9 cellular contexts compared by ENCODE assay signal in the genomic region with DNA sequence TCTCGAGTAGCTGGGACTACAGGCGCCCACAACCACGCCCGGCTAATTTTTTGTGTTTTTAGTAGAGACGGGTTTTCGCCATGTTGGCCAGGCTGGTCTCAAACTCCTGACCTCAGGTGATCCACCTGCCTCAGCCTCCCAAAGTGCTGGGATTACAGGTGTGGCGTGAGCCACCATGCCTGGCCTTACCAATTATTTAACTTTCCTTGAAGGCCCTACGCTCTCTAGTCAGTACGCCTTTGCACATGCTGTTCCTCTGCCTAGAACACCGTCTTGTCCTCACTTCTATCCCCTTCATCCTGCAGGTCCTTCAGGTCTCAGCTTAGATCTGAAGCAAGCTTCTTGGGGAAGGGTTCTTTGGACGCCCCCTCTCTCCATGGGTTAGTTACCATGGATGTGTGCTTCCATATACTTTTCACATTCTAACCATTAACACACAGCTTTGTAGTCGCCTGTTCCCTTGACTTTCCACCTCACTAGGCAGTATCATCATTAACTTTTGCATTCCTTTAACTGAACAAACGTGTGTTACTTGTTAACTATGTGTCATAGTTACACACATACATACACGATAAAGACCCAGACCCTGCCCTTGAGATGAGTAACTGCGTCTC. TPM values are rescaled to one million over a fixed set of nuclear protein-coding genes. Genes with fewer than 3 reads are reported as not detected.
DNase-seq lines count a peak whose midpoint lies in the region; ATAC-seq and TF ChIP-seq lines count a peak whose summit lies in the region.
"Had no signal": no experiment of that assay in that cellular context is flagged by ENCODE, and none has a peak within 500 bp of the region (broad histone marks: within the 10 kb centered on the region; RNA-seq: fewer than 3 reads in every experiment).

No MANE protein-coding gene starts in this region.

- no peak overlapping the region for H3K27ac ChIP-seq in PC-3 (ENCODE audit: low read length)
- H3K27ac ChIP-seq in endodermal cell (ENCODE audit: low read depth, low read length), result no peak overlapping the region
- peak overlapping the region; percentile 65 for H3K27ac ChIP-seq in osteoblast (ENCODE audit: low read depth, low read length)

- TF ChIP-seq CTCF in Caco-2 (IDR thresholded peaks at IDR 0.05; ENCODE audit: insufficient read depth in 1 of 2, low read depth in 1 of 2, low read length in 1 of 2, severe bottlenecking in 1 of 2, unreplicated experiment in 1 of 2) (no peak), PC-3 (conservative IDR thresholded peaks at IDR 0.05; ENCODE audit: low read depth, low read length) (no peak), endodermal cell (conservative IDR thresholded peaks at IDR 0.05) (no peak), osteoblast (IDR thresholded peaks at IDR 0.05; ENCODE audit: extremely low read depth, low read depth, low read length) (no peak)

- H3K4me3 Mint-ChIP-seq in Caco-2 (ENCODE audit: unreplicated experiment) (peak overlapping the region; percentile 84), endodermal cell (peak overlapping the region; percentile 88)

- H3K4me1 Mint-ChIP-seq in Caco-2 (ENCODE audit: low read depth, unreplicated experiment) (peaks cover 9% of the 10 kb centered on the region), endodermal cell (peaks cover 12% of the 10 kb centered on the region)

- BruUV-seq in Caco-2 (replicated peaks; lab: Mats Ljungman, UMichigan), result no TSS peak
- BruUV-seq in PC-3 (replicated peaks; lab: Mats Ljungman, UMichigan), result TSS peak; percentile 58

- no peaks in the 10 kb centered on the region for H3K9me3 ChIP-seq in Caco-2
- no peaks in the 10 kb centered on the region for H3K9me3 ChIP-seq in PC-3 (ENCODE audit: low read length)
- H3K9me3 ChIP-seq in endodermal cell (ENCODE audit: control insufficient read depth, low read length), result no peaks in the 10 kb centered on the region
- no peaks in the 10 kb centered on the region for H3K9me3 ChIP-seq in osteoblast (ENCODE audit: low read depth, low read length)

- intact Hi-C loops in Caco-2 (cut with micrococcal nuclease; ENCODE audit: unreplicated experiment), result loop anchor here (2.0 kb wide), 1 partner anchor 31 kb away; the partner anchor contains the start of gene FLNC
- intact Hi-C loops in PC-3 (cut with micrococcal nuclease), result loop anchor here (1.0 kb wide), 1 partner anchor 35 kb away; no protein-coding TSS in a partner anchor
- intact Hi-C loops in posterior cingulate gyrus (cut with DNase I), result loop anchor here (2.0 to 10.0 kb wide), 3 partner anchors 29 to 327 kb away; partner anchors contain the start of gene CCDC136

- H3K9me3 Mint-ChIP-seq in Caco-2 (ENCODE audit: unreplicated experiment) (no peaks in the 10 kb centered on the region), endodermal cell (no peaks in the 10 kb centered on the region)

- H3K4me1 ChIP-seq in Caco-2 (peaks cover 8% of the 10 kb centered on the region; the same call in 1 of the 2 replicates), PC-3 (ENCODE audit: insufficient read depth, low read length) (peaks cover 5% of the 10 kb centered on the region; the same call in 1 of the 2 replicates), endodermal cell (ENCODE audit: control insufficient read depth, insufficient read depth, low read length) (no peaks in the 10 kb centered on the region), osteoblast (ENCODE audit: insufficient read depth, low read length) (peaks cover 12% of the 10 kb centered on the region)
- H3K4me1 ChIP-seq: foreskin keratinocyte had no signal

- peak overlapping the region; percentile 87 for H3K27ac Mint-ChIP-seq in Caco-2 (ENCODE audit: unreplicated experiment)
- peak overlapping the region; percentile 60 for H3K27ac Mint-ChIP-seq in endodermal cell

- H3K27me3 Mint-ChIP-seq in Caco-2 (ENCODE audit: insufficient read depth, unreplicated experiment), result no peaks in the 10 kb centered on the region
- peaks cover 5% of the 10 kb centered on the region for H3K27me3 Mint-ChIP-seq in endodermal cell (ENCODE audit: insufficient read depth)

- H4K20me1 ChIP-seq in PC-3 (ENCODE audit: low read length), result no peaks in the 10 kb centered on the region
- H4K20me1 ChIP-seq in osteoblast (ENCODE audit: insufficient read depth, low read length), result peaks cover 20% of the 10 kb centered on the region

- CTCF ChIA-PET in Caco-2 (lab: Charles Lee), result interaction anchor here (0.7 to 2.7 kb wide), 11 partner anchors 12 to 431 kb away, joined by 3 to 33 read pairs (median 3); no protein-coding TSS in a partner anchor
- CTCF ChIA-PET in PC-3 (lab: Charles Lee), result interaction anchor here (0.7 to 1.5 kb wide), 3 partner anchors 18 to 515 kb away, joined by 3 to 9 read pairs (median 4); no protein-coding TSS in a partner anchor

- H2AFZ ChIP-seq in PC-3 (ENCODE audit: low read length), result peak overlapping the region; percentile 80
- peak overlapping the region; percentile 92 for H2AFZ ChIP-seq in osteoblast (ENCODE audit: low read length)

- 80 to 90% methylated on average over 13 to 15 of the region's 15 CpGs for WGBS in endodermal cell (ENCODE audit: insufficient coverage in 1 of 2, insufficient read length in 1 of 2), 2 experiments

- ATAC-seq in PC-3, result peak; percentile 1
- ATAC-seq in HG02610 (IDR thresholded peaks at IDR 0.05; ENCODE audit: unreplicated experiment), result no peak

- H3K36me3 Mint-ChIP-seq in Caco-2 (ENCODE audit: insufficient read depth, unreplicated experiment), result peaks cover 32% of the 10 kb centered on the region
- H3K36me3 Mint-ChIP-seq in endodermal cell (ENCODE audit: low read depth), result peaks cover 19% of the 10 kb centered on the region

- POLR2A ChIA-PET in Caco-2 (lab: Charles Lee), result no interaction called here
- POLR2A ChIA-PET in PC-3 (lab: Charles Lee; ENCODE audit: unreplicated experiment), result interaction anchor here (0.6 kb wide), 1 partner anchor 77 kb away, joined by 5 read pairs; no protein-coding TSS in a partner anchor

- H3K27me3 ChIP-seq in Caco-2 (replicated peaks; ENCODE audit: control insufficient read depth, insufficient read depth, low read length) (no peaks in the 10 kb centered on the region), PC-3 (ENCODE audit: low read length) (no peaks in the 10 kb centered on the region), endodermal cell (ENCODE audit: control insufficient read depth, insufficient read depth, low read length, poor library complexity, severe bottlenecking) (no peaks in the 10 kb centered on the region), osteoblast (ENCODE audit: insufficient read depth, low read length) (no peaks in the 10 kb centered on the region)
- H3K27me3 ChIP-seq: foreskin keratinocyte had no signal

- H3K4me3 ChIP-seq in Caco-2 (ENCODE audit: low read depth, low read length) (peak overlapping the region; percentile 93), PC-3 (ENCODE audit: low read length) (peak overlapping the region; percentile 84), endodermal cell (ENCODE audit: low read length) (peak overlapping the region; percentile 95), osteoblast (ENCODE audit: insufficient read depth, low read length) (peak overlapping the region; percentile 98)

- peak overlapping the region; percentile 14; the same call in 1 of the 2 replicates for H3K9ac ChIP-seq in PC-3 (ENCODE audit: low read length)
- H3K9ac ChIP-seq in endodermal cell (ENCODE audit: extremely low read depth, low read length, poor library complexity, severe bottlenecking), result no peak overlapping the region

- no peaks in the 10 kb centered on the region; the same call in none of the 2 replicates for H3K36me3 ChIP-seq in Caco-2 (ENCODE audit: control insufficient read depth, insufficient read depth, low read length)
- H3K36me3 ChIP-seq in PC-3 (ENCODE audit: low read depth, low read length), result peaks cover 5% of the 10 kb centered on the region; the same call in 1 of the 2 replicates
- H3K36me3 ChIP-seq in endodermal cell (ENCODE audit: control insufficient read depth, insufficient read depth, low read length), result peaks cover 18% of the 10 kb centered on the region
- H3K36me3 ChIP-seq in osteoblast (ENCODE audit: insufficient read depth, low read length), result peaks cover 33% of the 10 kb centered on the region

- no peaks in the 10 kb centered on the region for H3F3A ChIP-seq in PC-3 (ENCODE audit: low read length, unreplicated experiment)

- H3K79me2 ChIP-seq in PC-3 (ENCODE audit: low read length) (peaks cover 26% of the 10 kb centered on the region), osteoblast (ENCODE audit: insufficient read depth, low read length) (peaks cover 26% of the 10 kb centered on the region)

- H3K4me2 ChIP-seq in PC-3 (ENCODE audit: low read length) (peak overlapping the region; percentile 82), osteoblast (ENCODE audit: insufficient read depth, low read length) (peak overlapping the region; percentile 100)

- H3K9me2 ChIP-seq in PC-3 (replicated peaks; ENCODE audit: low read length), result no peaks in the 10 kb centered on the region

- DNase-seq in Caco-2, result no peak
- DNase-seq in PC-3, result no peak
- DNase-seq in endodermal cell, result no peak
- DNase-seq in osteoblast (ENCODE audit: insufficient read length, low spot score, missing footprints), result no peak
- DNase-seq in posterior cingulate gyrus, result no peak
- no peak for DNase-seq in NCI-H2227 treated with DMSO at 0.1 percent for 48 hours (lab: John Stamatoyannopoulos, UW)
- DNase-seq in stimulated activated CD4-positive, alpha-beta T cell treated with anti-CD3 and anti-CD28 coated beads, Interleukin-15, amount 100 ng/mL, for 24 hours, result no peak

RNA-seq across cellular contexts. Expression of gene ATP6V1F, which starts 0.6 kb away (rescaled TPM):
- total RNA-seq in Caco-2 (2022) (162 and 168 TPM in 2 replicates), PC-3 (2014; rRNA removed) (129 and 131 TPM in 2 replicates), endodermal cell (100 to 1,000 TPM; 122 to 157 TPM), osteoblast (91.9 and 95.2 TPM in 2 replicates)
- polyA plus RNA-seq in endodermal cell (2013, experiment 1 of 2), result 128 TPM
- polyA plus RNA-seq in endodermal cell (2013, experiment 2 of 2), result 128 TPM

RNA-seq across cellular contexts. Expression of gene FLNC, which starts 31.9 kb away (rescaled TPM):
- total RNA-seq in Caco-2 (2022) (108 and 128 TPM in 2 replicates), PC-3 (2014; rRNA removed) (88.7 and 121 TPM in 2 replicates), endodermal cell (10 to 100 TPM in 1 of 2 donors, 1 to 10 TPM in 1; 6.6 to 11.5 TPM), osteoblast (93.7 and 130 TPM in 2 replicates)
- 25.3 TPM for polyA plus RNA-seq in endodermal cell (2013, experiment 1 of 2)
- polyA plus RNA-seq in endodermal cell (2013, experiment 2 of 2), result 28.7 TPM

RNA-seq across cellular contexts. Expression of gene KCP, which starts 48.4 kb away (rescaled TPM):
- total RNA-seq in Caco-2 (2022), result 0.23 and 0.50 TPM in 2 replicates
- total RNA-seq in PC-3 (2014; rRNA removed), result 3.2 and 3.4 TPM in 2 replicates
- total RNA-seq in endodermal cell, result 10 to 100 TPM; 21.1 to 33.3 TPM
- 8.3 TPM for polyA plus RNA-seq in endodermal cell (2013, experiment 1 of 2)
- polyA plus RNA-seq in endodermal cell (2013, experiment 2 of 2), result 6.5 TPM
- 0.88 and 1.1 TPM in 2 replicates for total RNA-seq in osteoblast
- total RNA-seq: foreskin keratinocyte had no signal
